ENCODE assay signal across 9 cellular contexts in the genomic region with DNA sequence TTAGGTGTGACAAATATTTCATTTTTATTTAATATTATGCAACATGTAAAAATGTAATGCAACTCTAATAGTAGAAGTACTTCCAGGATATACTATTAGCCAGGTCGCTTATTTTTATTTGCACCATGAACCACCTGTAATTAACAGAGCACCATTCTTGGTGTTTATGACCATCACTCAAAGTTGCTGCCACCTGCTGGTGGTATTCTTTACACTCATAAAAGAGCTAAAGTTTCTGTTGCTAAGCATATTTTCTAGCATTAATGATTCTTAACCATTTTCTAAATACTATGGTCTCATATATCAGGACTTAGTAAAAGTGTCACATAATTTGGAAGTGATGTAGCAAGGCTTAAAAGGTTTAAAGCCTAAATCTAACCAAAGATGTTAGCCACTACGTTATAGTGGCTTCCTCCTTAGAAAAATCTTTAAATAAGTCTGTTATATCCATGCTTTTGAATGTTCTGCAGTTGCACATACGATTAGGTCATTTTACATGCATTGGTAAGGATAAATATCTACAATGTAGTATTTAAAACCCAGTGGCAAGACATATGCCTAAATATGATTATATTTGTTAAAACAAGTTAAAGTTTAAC.
DNase-seq lines count a peak whose midpoint lies in the region; ATAC-seq, FAIRE-seq and TF ChIP-seq lines count a peak whose summit lies in the region.
"Had no signal": no experiment of that assay in that cellular context is flagged by ENCODE, and none has a peak within 500 bp of the region (broad histone marks: within the 10 kb centered on the region; RNA-seq: fewer than 3 reads in every experiment).

No MANE protein-coding gene starts in this region.

- no peak overlapping the region for H3K27ac Mint-ChIP-seq in activated naive CD8-positive, alpha-beta T cell treated with anti-CD3 and anti-CD28 coated beads, Interleukin-2, amount 50 U/mL, for 24 hours

- intact Hi-C loops in kidney (cut with DNase I): no loop called here

- peak; percentile 55 for ATAC-seq in GM21367 (IDR thresholded peaks at IDR 0.05; ENCODE audit: unreplicated experiment)
- no peak for ATAC-seq in activated naive CD8-positive, alpha-beta T cell treated with anti-CD3 and anti-CD28 coated beads, Interleukin-2, amount 50 U/mL, for 24 hours

- H3K4me1 ChIP-seq in kidney (ENCODE audit: control insufficient read depth in 1 of 2, insufficient read depth in 1 of 2, low read depth in 1 of 2, low read length in 2 of 2): no peaks in the 10 kb centered on the region

- H3K36me3 ChIP-seq in kidney (ENCODE audit: control insufficient read depth in 1 of 2, insufficient read depth in 2 of 2, low read length in 2 of 2): no peaks in the 10 kb centered on the region

- no peaks in the 10 kb centered on the region for H3K4me1 Mint-ChIP-seq in activated naive CD8-positive, alpha-beta T cell treated with anti-CD3 and anti-CD28 coated beads, Interleukin-2, amount 50 U/mL, for 24 hours

- H3K9me3 Mint-ChIP-seq in activated naive CD8-positive, alpha-beta T cell treated with anti-CD3 and anti-CD28 coated beads, Interleukin-2, amount 50 U/mL, for 24 hours: no peaks in the 10 kb centered on the region

- H3K36me3 Mint-ChIP-seq in activated naive CD8-positive, alpha-beta T cell treated with anti-CD3 and anti-CD28 coated beads, Interleukin-2, amount 50 U/mL, for 24 hours (ENCODE audit: low read depth): no peaks in the 10 kb centered on the region

- FAIRE-seq in kidney (lab: Jason Lieb, UNC): peak; percentile 42
- FAIRE-seq: A204.1 had no signal

- DNase-seq in DMS 273 (lab: John Stamatoyannopoulos, UW; ENCODE audit: unreplicated experiment): peak; percentile 74
- no peak for DNase-seq in DMS 273 treated with DMSO at 0.1 percent for 48 hours (lab: John Stamatoyannopoulos, UW)
- peak; percentile 33 for DNase-seq in NCI-H1105 (lab: John Stamatoyannopoulos, UW)
- DNase-seq in activated naive CD8-positive, alpha-beta T cell treated with anti-CD3 and anti-CD28 coated beads, Interleukin-2, amount 50 U/mL, for 24 hours: peak; percentile 8
- DNase-seq in kidney: no peak
- DNase-seq in activated gamma-delta T cell (lab: John Stamatoyannopoulos, UW): no peak
- DNase-seq in activated naive CD4-positive, alpha-beta T cell (lab: John Stamatoyannopoulos, UW): no peak

- TF ChIP-seq CTCF in kidney (IDR thresholded peaks at IDR 0.05; ENCODE audit: borderline replicate concordance, extremely low read depth, insufficient read depth): peak; percentile 48

- no peak overlapping the region for H3K9ac ChIP-seq in kidney (ENCODE audit: low read length in 2 of 2)

- H3K4me3 Mint-ChIP-seq in activated naive CD8-positive, alpha-beta T cell treated with anti-CD3 and anti-CD28 coated beads, Interleukin-2, amount 50 U/mL, for 24 hours: no peak overlapping the region

- H3K9me3 ChIP-seq in kidney (ENCODE audit: control insufficient read depth in 1 of 2, low read length in 2 of 2): no peaks in the 10 kb centered on the region

- H3K27me3 Mint-ChIP-seq in activated naive CD8-positive, alpha-beta T cell treated with anti-CD3 and anti-CD28 coated beads, Interleukin-2, amount 50 U/mL, for 24 hours: no peaks in the 10 kb centered on the region

- H3K27ac ChIP-seq in kidney (ENCODE audit: low read depth in 2 of 2, low read length in 2 of 2): no peak overlapping the region

- H3K4me3 ChIP-seq in kidney (ENCODE audit: low read length in 2 of 2): no peak overlapping the region

Comparison
In these comparisons a context has a peak if more than half of its experiments do, and no peak if none do; other contexts are left out.
1. DNase-seq: peak in DMS 273 (single experiment), NCI-H1105 (single experiment) and activated naive CD8-positive, alpha-beta T cell treated with anti-CD3 and anti-CD28 coated beads, Interleukin-2, amount 50 U/mL, for 24 hours (single experiment); none in DMS 273 treated with DMSO at 0.1 percent for 48 hours (single experiment), kidney (single experiment), activated gamma-delta T cell (single experiment) and activated naive CD4-positive, alpha-beta T cell (0 of 4).